In the genomic region with DNA sequence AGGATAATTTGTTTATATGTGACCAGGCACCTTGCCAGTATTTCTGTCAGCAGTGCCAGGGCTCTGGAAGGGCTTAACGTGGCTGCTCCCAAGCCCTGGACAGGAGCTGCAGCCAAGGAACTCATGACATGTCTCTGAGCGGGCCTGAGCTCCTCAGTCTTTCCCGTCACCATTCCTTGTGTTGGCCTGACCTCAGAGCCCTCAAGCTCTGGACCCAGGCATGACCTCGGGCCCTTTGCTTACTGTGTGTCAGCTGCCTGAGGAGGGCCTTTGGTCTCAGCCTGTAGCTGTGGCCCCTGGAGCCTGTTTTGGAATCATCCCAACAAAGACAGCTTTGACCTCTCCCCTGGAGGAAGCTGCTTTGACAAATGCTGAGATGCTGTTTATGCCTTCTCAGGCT, we compare ENCODE assay signal across 1 cellular context.
TF ChIP-seq lines count a peak whose summit lies in the region.

No MANE protein-coding gene starts in this region.

TF ChIP-seq in HepG2, 621 proteins besides CTCF, POLR2A, EP300 and RAD21 (continued from another document):
- TF ChIP-seq, protein P1, sequence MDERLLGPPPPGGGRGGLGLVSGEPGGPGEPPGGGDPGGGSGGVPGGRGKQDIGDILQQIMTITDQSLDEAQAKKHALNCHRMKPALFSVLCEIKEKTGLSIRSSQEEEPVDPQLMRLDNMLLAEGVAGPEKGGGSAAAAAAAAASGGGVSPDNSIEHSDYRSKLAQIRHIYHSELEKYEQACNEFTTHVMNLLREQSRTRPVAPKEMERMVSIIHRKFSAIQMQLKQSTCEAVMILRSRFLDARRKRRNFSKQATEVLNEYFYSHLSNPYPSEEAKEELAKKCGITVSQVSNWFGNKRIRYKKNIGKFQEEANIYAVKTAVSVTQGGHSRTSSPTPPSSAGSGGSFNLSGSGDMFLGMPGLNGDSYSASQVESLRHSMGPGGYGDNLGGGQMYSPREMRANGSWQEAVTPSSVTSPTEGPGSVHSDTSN (CRISPR knock-in tag; IDR thresholded peaks at IDR 0.05): no peak
- no peak for TF ChIP-seq GLI4 (CRISPR knock-in tag; IDR thresholded peaks at IDR 0.05; ENCODE audit: borderline replicate concordance)
- TF ChIP-seq PLRG1 (conservative IDR thresholded peaks at IDR 0.05): no peak
- TF ChIP-seq, protein P2, sequence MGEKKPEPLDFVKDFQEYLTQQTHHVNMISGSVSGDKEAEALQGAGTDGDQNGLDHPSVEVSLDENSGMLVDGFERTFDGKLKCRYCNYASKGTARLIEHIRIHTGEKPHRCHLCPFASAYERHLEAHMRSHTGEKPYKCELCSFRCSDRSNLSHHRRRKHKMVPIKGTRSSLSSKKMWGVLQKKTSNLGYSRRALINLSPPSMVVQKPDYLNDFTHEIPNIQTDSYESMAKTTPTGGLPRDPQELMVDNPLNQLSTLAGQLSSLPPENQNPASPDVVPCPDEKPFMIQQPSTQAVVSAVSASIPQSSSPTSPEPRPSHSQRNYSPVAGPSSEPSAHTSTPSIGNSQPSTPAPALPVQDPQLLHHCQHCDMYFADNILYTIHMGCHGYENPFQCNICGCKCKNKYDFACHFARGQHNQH (CRISPR knock-in tag; IDR thresholded peaks at IDR 0.05): no peak
- TF ChIP-seq ZNF629 (CRISPR knock-in tag; conservative IDR thresholded peaks at IDR 0.05): no peak
- TF ChIP-seq, protein P3, sequence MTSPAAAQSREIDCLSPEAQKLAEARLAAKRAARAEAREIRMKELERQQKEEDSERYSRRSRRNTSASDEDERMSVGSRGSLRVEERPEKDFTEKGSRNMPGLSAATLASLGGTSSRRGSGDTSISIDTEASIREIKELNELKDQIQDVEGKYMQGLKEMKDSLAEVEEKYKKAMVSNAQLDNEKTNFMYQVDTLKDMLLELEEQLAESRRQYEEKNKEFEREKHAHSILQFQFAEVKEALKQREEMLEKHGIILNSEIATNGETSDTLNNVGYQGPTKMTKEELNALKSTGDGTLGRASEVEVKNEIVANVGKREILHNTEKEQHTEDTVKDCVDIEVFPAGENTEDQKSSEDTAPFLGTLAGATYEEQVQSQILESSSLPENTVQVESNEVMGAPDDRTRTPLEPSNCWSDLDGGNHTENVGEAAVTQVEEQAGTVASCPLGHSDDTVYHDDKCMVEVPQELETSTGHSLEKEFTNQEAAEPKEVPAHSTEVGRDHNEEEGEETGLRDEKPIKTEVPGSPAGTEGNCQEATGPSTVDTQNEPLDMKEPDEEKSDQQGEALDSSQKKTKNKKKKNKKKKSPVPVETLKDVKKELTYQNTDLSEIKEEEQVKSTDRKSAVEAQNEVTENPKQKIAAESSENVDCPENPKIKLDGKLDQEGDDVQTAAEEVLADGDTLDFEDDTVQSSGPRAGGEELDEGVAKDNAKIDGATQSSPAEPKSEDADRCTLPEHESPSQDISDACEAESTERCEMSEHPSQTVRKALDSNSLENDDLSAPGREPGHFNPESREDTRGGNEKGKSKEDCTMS (CRISPR knock-in tag; conservative IDR thresholded peaks at IDR 0.05): no peak
- TF ChIP-seq ZNF160 (CRISPR knock-in tag; IDR thresholded peaks at IDR 0.05): no peak
- no peak for TF ChIP-seq ZKSCAN1 (IDR thresholded peaks at IDR 0.05; ENCODE audit: low read length)
- no peak for TF ChIP-seq AGO1 (IDR thresholded peaks at IDR 0.05; ENCODE audit: low read depth, low read length, poor library complexity, severe bottlenecking)
- TF ChIP-seq HMG20B (CRISPR knock-in tag; conservative IDR thresholded peaks at IDR 0.05): no peak
- no peak for TF ChIP-seq STAG1 (CRISPR knock-in tag; IDR thresholded peaks at IDR 0.05)
- TF ChIP-seq, protein P4, sequence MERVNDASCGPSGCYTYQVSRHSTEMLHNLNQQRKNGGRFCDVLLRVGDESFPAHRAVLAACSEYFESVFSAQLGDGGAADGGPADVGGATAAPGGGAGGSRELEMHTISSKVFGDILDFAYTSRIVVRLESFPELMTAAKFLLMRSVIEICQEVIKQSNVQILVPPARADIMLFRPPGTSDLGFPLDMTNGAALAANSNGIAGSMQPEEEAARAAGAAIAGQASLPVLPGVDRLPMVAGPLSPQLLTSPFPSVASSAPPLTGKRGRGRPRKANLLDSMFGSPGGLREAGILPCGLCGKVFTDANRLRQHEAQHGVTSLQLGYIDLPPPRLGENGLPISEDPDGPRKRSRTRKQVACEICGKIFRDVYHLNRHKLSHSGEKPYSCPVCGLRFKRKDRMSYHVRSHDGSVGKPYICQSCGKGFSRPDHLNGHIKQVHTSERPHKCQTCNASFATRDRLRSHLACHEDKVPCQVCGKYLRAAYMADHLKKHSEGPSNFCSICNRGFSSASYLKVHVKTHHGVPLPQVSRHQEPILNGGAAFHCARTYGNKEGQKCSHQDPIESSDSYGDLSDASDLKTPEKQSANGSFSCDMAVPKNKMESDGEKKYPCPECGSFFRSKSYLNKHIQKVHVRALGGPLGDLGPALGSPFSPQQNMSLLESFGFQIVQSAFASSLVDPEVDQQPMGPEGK (CRISPR knock-in tag; IDR thresholded peaks at IDR 0.05): no peak
TF ChIP-seq in HepG2: peak in this region for 0.
